In the genomic region with DNA sequence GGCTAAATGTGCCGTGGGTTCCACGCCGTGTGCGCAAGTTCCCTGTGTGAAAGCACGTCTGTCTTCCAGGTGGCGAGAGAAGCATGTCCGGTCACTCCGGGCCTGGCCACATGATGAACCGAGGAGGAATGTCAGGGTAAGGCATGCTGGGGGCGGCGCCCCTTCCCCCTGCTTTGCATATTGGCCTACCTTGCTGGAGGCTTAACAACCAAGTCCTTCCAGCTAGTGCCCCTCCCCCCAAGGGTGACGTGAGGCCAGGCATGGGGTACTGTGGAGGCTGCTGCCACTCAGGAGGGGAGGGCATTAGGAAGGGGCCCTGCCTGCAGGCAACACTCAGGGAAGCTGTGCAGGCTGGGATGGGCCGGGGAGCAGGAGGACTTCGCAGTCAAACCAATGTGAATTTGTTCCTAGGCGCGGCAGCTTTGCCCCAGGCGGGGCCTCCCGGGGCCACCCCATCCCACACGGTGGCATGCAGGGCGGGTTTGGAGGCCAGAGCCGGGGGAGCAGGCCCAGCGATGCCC, we compare ENCODE assay signal across 17 cellular contexts. TPM values are rescaled to one million over a fixed set of nuclear protein-coding genes. Genes with fewer than 3 reads are reported as not detected.
DNase-seq lines count a peak whose midpoint lies in the region; ATAC-seq, FAIRE-seq and TF ChIP-seq lines count a peak whose summit lies in the region.
"Had no signal": no experiment of that assay in that cellular context is flagged by ENCODE, and none has a peak within 500 bp of the region (broad histone marks: within the 10 kb centered on the region; RNA-seq: fewer than 3 reads in every experiment).

No MANE protein-coding gene starts in this region.

- no peaks in the 10 kb centered on the region for H3K9me3 Mint-ChIP-seq in activated naive CD8-positive, alpha-beta T cell treated with anti-CD3 and anti-CD28 coated beads for 36 hours
- no peaks in the 10 kb centered on the region for H3K9me3 Mint-ChIP-seq in activated naive CD8-positive, alpha-beta T cell treated with anti-CD3 and anti-CD28 coated beads, Interleukin-2, amount 50 U/mL, for 24 hours
- no peaks in the 10 kb centered on the region for H3K9me3 Mint-ChIP-seq in neural progenitor cell
- H3K9me3 Mint-ChIP-seq: CD4-positive, CD25-positive, alpha-beta regulatory T cell; nephron progenitor cell had no signal

- no peak overlapping the region for H2AFZ ChIP-seq in endothelial cell of umbilical vein (ENCODE audit: low read depth, low read length)
- H2AFZ ChIP-seq in neural progenitor cell (replicated peaks), result no peak overlapping the region

- H3K27ac Mint-ChIP-seq in activated naive CD8-positive, alpha-beta T cell treated with anti-CD3 and anti-CD28 coated beads for 36 hours, result peak overlapping the region; percentile 36
- no peak overlapping the region for H3K27ac Mint-ChIP-seq in activated naive CD8-positive, alpha-beta T cell treated with anti-CD3 and anti-CD28 coated beads, Interleukin-2, amount 50 U/mL, for 24 hours
- H3K27ac Mint-ChIP-seq in neural progenitor cell, result no peak overlapping the region
- H3K27ac Mint-ChIP-seq: CD4-positive, CD25-positive, alpha-beta regulatory T cell; nephron progenitor cell had no signal

- H3K4me2 ChIP-seq in endothelial cell of umbilical vein (ENCODE audit: insufficient read depth, low read length) (no peak overlapping the region), neural progenitor cell (no peak overlapping the region)

- DNase-seq in activated naive CD8-positive, alpha-beta T cell treated with anti-CD3 and anti-CD28 coated beads for 36 hours, result no peak
- DNase-seq in activated naive CD8-positive, alpha-beta T cell treated with anti-CD3 and anti-CD28 coated beads, Interleukin-2, amount 50 U/mL, for 24 hours, result no peak
- DNase-seq in NCI-H82 treated with DMSO at 0.1 percent for 48 hours (lab: John Stamatoyannopoulos, UW; ENCODE audit: unreplicated experiment) (peak; percentile 1), endothelial cell of umbilical vein (ENCODE audit: low read depth, low spot score) (no peak), neural progenitor cell (ENCODE audit: low spot score) (peak; percentile 40), AG08395 (ENCODE audit: low spot score) (no peak)
- DNase-seq: CD4-positive, CD25-positive, alpha-beta regulatory T cell; central memory CD4-positive, alpha-beta T cell; effector memory CD4-positive, alpha-beta T cell; hippocampal formation; NCI-H146; NCI-H226; nephron progenitor cell; uterus had no signal

- no peak for TF ChIP-seq CTCF in endothelial cell of umbilical vein (IDR thresholded peaks at IDR 0.05; ENCODE audit: extremely low read depth in 1 of 2, insufficient read depth in 1 of 2, low read depth in 1 of 2, low read length in 2 of 2)
- no peak for TF ChIP-seq CTCF in neural progenitor cell (IDR thresholded peaks at IDR 0.05)

- no peak overlapping the region for H3K27ac ChIP-seq in endothelial cell of umbilical vein (ENCODE audit: insufficient read depth, low read depth, low read length)
- H3K27ac ChIP-seq in neural progenitor cell, result no peak overlapping the region
- H3K27ac ChIP-seq: uterus had no signal

- H3K9me1 ChIP-seq in endothelial cell of umbilical vein (replicated peaks; ENCODE audit: control insufficient read depth, extremely low read depth, insufficient read depth, low read length), result no peaks in the 10 kb centered on the region

- H3K27me3 ChIP-seq in endothelial cell of umbilical vein (ENCODE audit: control insufficient read depth in 2 of 2, insufficient read depth in 2 of 2, low read length in 2 of 2) (no peaks in the 10 kb centered on the region), neural progenitor cell (no peaks in the 10 kb centered on the region)
- H3K27me3 ChIP-seq: uterus had no signal

- H3K9ac ChIP-seq in endothelial cell of umbilical vein (replicated peaks; ENCODE audit: extremely low read depth, insufficient read depth, low read length), result no peak overlapping the region
- H3K9ac ChIP-seq in neural progenitor cell, result no peak overlapping the region

- TF ChIP-seq POLR2A in endothelial cell of umbilical vein (IDR thresholded peaks at IDR 0.05; ENCODE audit: low read depth, low read length) (no peak), GM18505 (IDR thresholded peaks at IDR 0.05; ENCODE audit: borderline replicate concordance, extremely low read depth, insufficient read depth, insufficient read length) (no peak)

- intact Hi-C loops in endothelial cell of umbilical vein (cut with micrococcal nuclease), result no loop called here

- peaks cover 29% of the 10 kb centered on the region for H3K36me3 Mint-ChIP-seq in activated naive CD8-positive, alpha-beta T cell treated with anti-CD3 and anti-CD28 coated beads for 36 hours
- H3K36me3 Mint-ChIP-seq in activated naive CD8-positive, alpha-beta T cell treated with anti-CD3 and anti-CD28 coated beads, Interleukin-2, amount 50 U/mL, for 24 hours (ENCODE audit: low read depth), result peaks cover 59% of the 10 kb centered on the region
- H3K36me3 Mint-ChIP-seq in neural progenitor cell, result peaks cover 20% of the 10 kb centered on the region

- FAIRE-seq in endothelial cell of umbilical vein (lab: Jason Lieb, UNC), result no peak
- FAIRE-seq: A204.1 had no signal

- peaks cover 12% of the 10 kb centered on the region for H3K4me1 Mint-ChIP-seq in activated naive CD8-positive, alpha-beta T cell treated with anti-CD3 and anti-CD28 coated beads for 36 hours
- H3K4me1 Mint-ChIP-seq in activated naive CD8-positive, alpha-beta T cell treated with anti-CD3 and anti-CD28 coated beads, Interleukin-2, amount 50 U/mL, for 24 hours, result peaks cover 11% of the 10 kb centered on the region
- no peaks in the 10 kb centered on the region for H3K4me1 Mint-ChIP-seq in neural progenitor cell
- H3K4me1 Mint-ChIP-seq: CD4-positive, CD25-positive, alpha-beta regulatory T cell had no signal

- H3K79me2 ChIP-seq in endothelial cell of umbilical vein (ENCODE audit: control insufficient read depth, insufficient read depth, low read length), result no peaks in the 10 kb centered on the region
- no peaks in the 10 kb centered on the region for H3K79me2 ChIP-seq in neural progenitor cell (ENCODE audit: low read depth)

- no peak overlapping the region for H3K4me3 Mint-ChIP-seq in activated naive CD8-positive, alpha-beta T cell treated with anti-CD3 and anti-CD28 coated beads for 36 hours
- no peak overlapping the region for H3K4me3 Mint-ChIP-seq in activated naive CD8-positive, alpha-beta T cell treated with anti-CD3 and anti-CD28 coated beads, Interleukin-2, amount 50 U/mL, for 24 hours
- H3K4me3 Mint-ChIP-seq in neural progenitor cell, result no peak overlapping the region
- H3K4me3 Mint-ChIP-seq: CD4-positive, CD25-positive, alpha-beta regulatory T cell; nephron progenitor cell had no signal

- BruUV-seq in endothelial cell of umbilical vein (replicated peaks; lab: Mats Ljungman, UMichigan), result TSS peak; percentile 65

- CTCF ChIA-PET in endothelial cell of umbilical vein (lab: Charles Lee), result no interaction called here

- no peaks in the 10 kb centered on the region for H3K27me3 Mint-ChIP-seq in activated naive CD8-positive, alpha-beta T cell treated with anti-CD3 and anti-CD28 coated beads for 36 hours
- no peaks in the 10 kb centered on the region for H3K27me3 Mint-ChIP-seq in activated naive CD8-positive, alpha-beta T cell treated with anti-CD3 and anti-CD28 coated beads, Interleukin-2, amount 50 U/mL, for 24 hours
- H3K27me3 Mint-ChIP-seq in neural progenitor cell (ENCODE audit: insufficient read depth, low read depth), result peaks cover 10% of the 10 kb centered on the region
- H3K27me3 Mint-ChIP-seq: CD4-positive, CD25-positive, alpha-beta regulatory T cell had no signal

- H4K20me1 ChIP-seq in endothelial cell of umbilical vein (replicated peaks; ENCODE audit: control insufficient read depth, extremely low read depth, insufficient read depth, low read length), result no peaks in the 10 kb centered on the region
- peaks cover 17% of the 10 kb centered on the region for H4K20me1 ChIP-seq in neural progenitor cell (ENCODE audit: low read depth)

- H3K4me1 ChIP-seq in endothelial cell of umbilical vein (ENCODE audit: control insufficient read depth, extremely low read depth, insufficient read depth, low read length), result no peaks in the 10 kb centered on the region
- H3K4me1 ChIP-seq in neural progenitor cell, result no peaks in the 10 kb centered on the region
- H3K4me1 ChIP-seq: uterus had no signal

- H3K4me3 ChIP-seq in endothelial cell of umbilical vein (replicated peaks in 1 of 3; ENCODE audit: insufficient read depth in 1 of 3, low read depth in 1 of 3, low read length in 3 of 3) (no peak overlapping the region), neural progenitor cell (no peak overlapping the region)
- H3K4me3 ChIP-seq: uterus had no signal

- ATAC-seq in activated naive CD8-positive, alpha-beta T cell treated with anti-CD3 and anti-CD28 coated beads, Interleukin-2, amount 50 U/mL, for 24 hours, result no peak
- no peak for ATAC-seq in GM18505 (IDR thresholded peaks at IDR 0.05; ENCODE audit: unreplicated experiment)
- ATAC-seq in HG03565 (IDR thresholded peaks at IDR 0.05; ENCODE audit: unreplicated experiment), result no peak

- H3K36me3 ChIP-seq in endothelial cell of umbilical vein (ENCODE audit: control insufficient read depth in 2 of 2, extremely low read depth in 1 of 2, insufficient read depth in 2 of 2, low read length in 2 of 2) (peaks cover 11 to 53% of the 10 kb centered on the region in 2 experiments), neural progenitor cell (no peaks in the 10 kb centered on the region)
- H3K36me3 ChIP-seq: uterus had no signal

- H3F3A ChIP-seq in neural progenitor cell (ENCODE audit: low read depth), result peaks cover 7% of the 10 kb centered on the region

- POLR2A ChIA-PET in endothelial cell of umbilical vein (lab: Charles Lee), result no interaction called here

- dilution Hi-C loops in endothelial cell of umbilical vein (cut with MboI; ENCODE audit: extremely low pct_ligation_motif_present, low sequenced_read_pairs), result no loop called here

- H3K9me3 ChIP-seq in endothelial cell of umbilical vein (replicated peaks; ENCODE audit: control insufficient read depth, insufficient read depth, low read length) (no peaks in the 10 kb centered on the region), neural progenitor cell (ENCODE audit: low read depth) (no peaks in the 10 kb centered on the region)
- H3K9me3 ChIP-seq: uterus had no signal

RNA-seq across cellular contexts. Expression of gene MICOS13, which starts 12.5 kb away (rescaled TPM):
- total RNA-seq in activated naive CD8-positive, alpha-beta T cell treated with anti-CD3 and anti-CD28 coated beads for 36 hours, result 10 to 100 TPM; 44.6 to 53.5 TPM
- 53.0 and 55.3 TPM in 2 replicates for total RNA-seq in endothelial cell of umbilical vein
- polyA plus RNA-seq in endothelial cell of umbilical vein, result 86.1 and 115 TPM in 2 replicates
- polyA plus RNA-seq in endothelial cell of umbilical vein (2011; cell fraction: cytosol; rRNA removed), result 38.6 and 56.1 TPM in 2 replicates
- 12.5 and 16.9 TPM in 2 replicates for polyA plus RNA-seq in endothelial cell of umbilical vein (2011; cell fraction: nucleus; rRNA removed)
- polyA plus RNA-seq in endothelial cell of umbilical vein (2012), result 41.0 and 68.2 TPM in 2 replicates
- 11.8 and 15.2 TPM in 2 replicates for polyA minus RNA-seq in endothelial cell of umbilical vein
- 14.3 TPM for polyA minus RNA-seq in endothelial cell of umbilical vein (2011; cell fraction: cytosol; rRNA and poly(A)+ RNA removed)
- polyA minus RNA-seq in endothelial cell of umbilical vein (2011; cell fraction: nucleus; rRNA and poly(A)+ RNA removed), result 2.9 and 4.7 TPM in 2 replicates
- total RNA-seq in neural progenitor cell (ENCODE audit: low replicate concordance), result 7.5 and 15.0 TPM in 2 replicates

RNA-seq across cellular contexts. Expression of gene HSD11B1L, which starts 13.0 kb away (rescaled TPM):
- 1 to 10 TPM; 1.5 to 3.2 TPM for total RNA-seq in activated naive CD8-positive, alpha-beta T cell treated with anti-CD3 and anti-CD28 coated beads for 36 hours
- 4.4 and 5.0 TPM in 2 replicates for total RNA-seq in endothelial cell of umbilical vein
- polyA plus RNA-seq in endothelial cell of umbilical vein, result 9.1 and 10.2 TPM in 2 replicates
- 4.9 and 6.1 TPM in 2 replicates for polyA plus RNA-seq in endothelial cell of umbilical vein (2011; cell fraction: cytosol; rRNA removed)
- 4.1 and 4.4 TPM in 2 replicates for polyA plus RNA-seq in endothelial cell of umbilical vein (2011; cell fraction: nucleus; rRNA removed)
- 4.2 and 11.2 TPM in 2 replicates for polyA plus RNA-seq in endothelial cell of umbilical vein (2012)
- polyA minus RNA-seq in endothelial cell of umbilical vein, result 2.0 and 2.1 TPM in 2 replicates
- not detected for polyA minus RNA-seq in endothelial cell of umbilical vein (2011; cell fraction: cytosol; rRNA and poly(A)+ RNA removed)
- 2.3 TPM in 1 of 2 replicates, not detected in the other for polyA minus RNA-seq in endothelial cell of umbilical vein (2011; cell fraction: nucleus; rRNA and poly(A)+ RNA removed)
- 7.7 and 60.5 TPM in 2 replicates for total RNA-seq in neural progenitor cell (ENCODE audit: low replicate concordance)

RNA-seq across cellular contexts. Expression of gene RPL36, which starts 22.3 kb away (rescaled TPM):
- 1,000 to 10,000 TPM; 1,649 to 1,711 TPM for total RNA-seq in activated naive CD8-positive, alpha-beta T cell treated with anti-CD3 and anti-CD28 coated beads for 36 hours
- total RNA-seq in endothelial cell of umbilical vein, result 944 and 1,033 TPM in 2 replicates
- 835 and 1,084 TPM in 2 replicates for polyA plus RNA-seq in endothelial cell of umbilical vein
- 561 and 877 TPM in 2 replicates for polyA plus RNA-seq in endothelial cell of umbilical vein (2011; cell fraction: cytosol; rRNA removed)
- polyA plus RNA-seq in endothelial cell of umbilical vein (2011; cell fraction: nucleus; rRNA removed), result 224 and 232 TPM in 2 replicates
- 1,177 and 1,852 TPM in 2 replicates for polyA plus RNA-seq in endothelial cell of umbilical vein (2012)
- polyA minus RNA-seq in endothelial cell of umbilical vein, result 208 and 264 TPM in 2 replicates
- 889 TPM for polyA minus RNA-seq in endothelial cell of umbilical vein (2011; cell fraction: cytosol; rRNA and poly(A)+ RNA removed)
- 50.3 and 106 TPM in 2 replicates for polyA minus RNA-seq in endothelial cell of umbilical vein (2011; cell fraction: nucleus; rRNA and poly(A)+ RNA removed)
- total RNA-seq in neural progenitor cell (ENCODE audit: low replicate concordance), result 778 and 991 TPM in 2 replicates

RNA-seq across cellular contexts. Expression of gene SAFB, which starts 44.9 kb away (rescaled TPM):
- total RNA-seq in activated naive CD8-positive, alpha-beta T cell treated with anti-CD3 and anti-CD28 coated beads for 36 hours, result 100 to 1,000 TPM; 123 to 133 TPM
- total RNA-seq in endothelial cell of umbilical vein (96.8 and 109 TPM in 2 replicates), neural progenitor cell (ENCODE audit: low replicate concordance) (57.9 and 89.2 TPM in 2 replicates)
- 33.1 and 44.7 TPM in 2 replicates for polyA plus RNA-seq in endothelial cell of umbilical vein
- polyA plus RNA-seq in endothelial cell of umbilical vein (2011; cell fraction: cytosol; rRNA removed), result 31.5 and 40.6 TPM in 2 replicates
- polyA plus RNA-seq in endothelial cell of umbilical vein (2011; cell fraction: nucleus; rRNA removed), result 116 and 141 TPM in 2 replicates
- polyA plus RNA-seq in endothelial cell of umbilical vein (2012), result 54.6 and 55.5 TPM in 2 replicates
- polyA minus RNA-seq in endothelial cell of umbilical vein, result 24.8 and 35.7 TPM in 2 replicates
- 58.3 TPM for polyA minus RNA-seq in endothelial cell of umbilical vein (2011; cell fraction: cytosol; rRNA and poly(A)+ RNA removed)
- polyA minus RNA-seq in endothelial cell of umbilical vein (2011; cell fraction: nucleus; rRNA and poly(A)+ RNA removed), result 53.7 and 68.8 TPM in 2 replicates

RNA-seq across cellular contexts. Expression of gene SAFB2, which starts 45.2 kb away (rescaled TPM):
- 10 to 100 TPM; 79.5 to 84.1 TPM for total RNA-seq in activated naive CD8-positive, alpha-beta T cell treated with anti-CD3 and anti-CD28 coated beads for 36 hours
- total RNA-seq in endothelial cell of umbilical vein, result 83.7 and 85.9 TPM in 2 replicates
- polyA plus RNA-seq in endothelial cell of umbilical vein, result 24.6 and 31.5 TPM in 2 replicates
- 19.1 and 22.1 TPM in 2 replicates for polyA plus RNA-seq in endothelial cell of umbilical vein (2011; cell fraction: cytosol; rRNA removed)
- 136 and 142 TPM in 2 replicates for polyA plus RNA-seq in endothelial cell of umbilical vein (2011; cell fraction: nucleus; rRNA removed)
- polyA plus RNA-seq in endothelial cell of umbilical vein (2012), result 36.6 and 49.6 TPM in 2 replicates
- polyA minus RNA-seq in endothelial cell of umbilical vein, result 39.3 and 40.2 TPM in 2 replicates
- polyA minus RNA-seq in endothelial cell of umbilical vein (2011; cell fraction: cytosol; rRNA and poly(A)+ RNA removed), result 21.5 TPM
- polyA minus RNA-seq in endothelial cell of umbilical vein (2011; cell fraction: nucleus; rRNA and poly(A)+ RNA removed), result 74.8 and 80.5 TPM in 2 replicates
- 45.2 and 53.3 TPM in 2 replicates for total RNA-seq in neural progenitor cell (ENCODE audit: low replicate concordance)

Comparison
In these comparisons a context has a peak if more than half of its experiments do, and no peak if none do; other contexts are left out.
1. DNase-seq: peak in NCI-H82 treated with DMSO at 0.1 percent for 48 hours (single experiment) and neural progenitor cell (single experiment); none in activated naive CD8-positive, alpha-beta T cell treated with anti-CD3 and anti-CD28 coated beads for 36 hours (single experiment), activated naive CD8-positive, alpha-beta T cell treated with anti-CD3 and anti-CD28 coated beads, Interleukin-2, amount 50 U/mL, for 24 hours (single experiment), endothelial cell of umbilical vein (single experiment) and AG08395 (single experiment).